ENCODE assay signal across 21 cellular contexts in genomic region chr7:17907014-17907413, GRCh38. TPM values are rescaled to one million over a fixed set of nuclear protein-coding genes. Genes with fewer than 3 reads are reported as not detected.
DNase-seq lines count a peak whose midpoint lies in the region; ATAC-seq, FAIRE-seq and TF ChIP-seq lines count a peak whose summit lies in the region.
"Had no signal": no experiment of that assay in that cellular context is flagged by ENCODE, and none has a peak within 500 bp of the region (broad histone marks: within the 10 kb centered on the region; RNA-seq: fewer than 3 reads in every experiment).

No MANE protein-coding gene starts in this region.

- no peaks in the 10 kb centered on the region for H3K27me3 Mint-ChIP-seq in activated CD8-positive, alpha-beta T cell treated with anti-CD3 and anti-CD28 coated beads for 36 hours
- H3K27me3 Mint-ChIP-seq in activated CD8-positive, alpha-beta T cell treated with anti-CD3 and anti-CD28 coated beads, Interleukin-2, amount 10 ng/mL, durations not matched to agents 7 days and 5 days (ENCODE audit: low read depth), result no peaks in the 10 kb centered on the region

- H3K4me1 Mint-ChIP-seq in activated CD8-positive, alpha-beta T cell treated with anti-CD3 and anti-CD28 coated beads for 36 hours (ENCODE audit: low read depth), result peaks cover 47% of the 10 kb centered on the region
- peaks cover 13% of the 10 kb centered on the region for H3K4me1 Mint-ChIP-seq in activated CD8-positive, alpha-beta T cell treated with anti-CD3 and anti-CD28 coated beads, Interleukin-2, amount 10 ng/mL, durations not matched to agents 7 days and 5 days (ENCODE audit: low read depth)

- peaks cover 0 to 6% of the 10 kb centered on the region in 2 donors for H3K4me1 ChIP-seq in small intestine (ENCODE audit: control insufficient read depth in 2 of 2, insufficient read depth in 1 of 2, low read depth in 1 of 2, low read length in 1 of 2)

- ATAC-seq in activated CD8-positive, alpha-beta T cell treated with anti-CD3 and anti-CD28 coated beads for 36 hours, result no peak
- ATAC-seq in activated CD8-positive, alpha-beta T cell treated with anti-CD3 and anti-CD28 coated beads, Interleukin-2, amount 10 ng/mL, durations not matched to agents 7 days and 5 days, result no peak
- ATAC-seq in GM18502 (IDR thresholded peaks at IDR 0.05; ENCODE audit: poor library complexity, unreplicated experiment), result no peak
- ATAC-seq: HCT116 had no signal

- H3K27me3 ChIP-seq in small intestine (ENCODE audit: control insufficient read depth in 2 of 2, insufficient read depth in 2 of 2, low read length in 2 of 2), result no peaks in the 10 kb centered on the region
- no peaks in the 10 kb centered on the region for H3K27me3 ChIP-seq in H7 (ENCODE audit: control insufficient read depth, insufficient read depth, low read length)

- FAIRE-seq in small intestine (lab: Jason Lieb, UNC), result no peak

- POLR2A ChIA-PET in activated CD8-positive, alpha-beta T cell treated with anti-CD3 and anti-CD28 coated beads for 36 hours (lab: Charles Lee), result no interaction called here
- POLR2A ChIA-PET in activated CD8-positive, alpha-beta T cell treated with anti-CD3 and anti-CD28 coated beads, Interleukin-2, amount 10 ng/mL, durations not matched to agents 7 days and 5 days (lab: Charles Lee), result no interaction called here

- H3K27ac Mint-ChIP-seq in activated CD8-positive, alpha-beta T cell treated with anti-CD3 and anti-CD28 coated beads for 36 hours, result peak overlapping the region; percentile 11
- H3K27ac Mint-ChIP-seq in activated CD8-positive, alpha-beta T cell treated with anti-CD3 and anti-CD28 coated beads, Interleukin-2, amount 10 ng/mL, durations not matched to agents 7 days and 5 days, result no peak overlapping the region

- TF ChIP-seq CTCF in activated CD8-positive, alpha-beta T cell treated with anti-CD3 and anti-CD28 coated beads for 36 hours (IDR thresholded peaks at IDR 0.05), result no peak
- no peak for TF ChIP-seq CTCF in foreskin fibroblast (IDR thresholded peaks at IDR 0.05; ENCODE audit: low read depth, low read length)

- no peak overlapping the region for H3K4me3 Mint-ChIP-seq in activated CD8-positive, alpha-beta T cell treated with anti-CD3 and anti-CD28 coated beads for 36 hours
- H3K4me3 Mint-ChIP-seq in activated CD8-positive, alpha-beta T cell treated with anti-CD3 and anti-CD28 coated beads, Interleukin-2, amount 10 ng/mL, durations not matched to agents 7 days and 5 days, result no peak overlapping the region

- 94 to 100% (median 96%) methylated on average over 1 of the region's 1 CpG for WGBS in small intestine, 3 donors

- H3K9me3 ChIP-seq in small intestine (ENCODE audit: control insufficient read depth, low read depth), result no peaks in the 10 kb centered on the region

- peaks cover 32% of the 10 kb centered on the region for H3K36me3 Mint-ChIP-seq in activated CD8-positive, alpha-beta T cell treated with anti-CD3 and anti-CD28 coated beads for 36 hours (ENCODE audit: low read depth)
- peaks cover 15% of the 10 kb centered on the region for H3K36me3 Mint-ChIP-seq in activated CD8-positive, alpha-beta T cell treated with anti-CD3 and anti-CD28 coated beads, Interleukin-2, amount 10 ng/mL, durations not matched to agents 7 days and 5 days (ENCODE audit: low read depth)

- peaks cover 10% of the 10 kb centered on the region for H3K9me3 Mint-ChIP-seq in activated CD8-positive, alpha-beta T cell treated with anti-CD3 and anti-CD28 coated beads for 36 hours
- peaks cover 5% of the 10 kb centered on the region for H3K9me3 Mint-ChIP-seq in activated CD8-positive, alpha-beta T cell treated with anti-CD3 and anti-CD28 coated beads, Interleukin-2, amount 10 ng/mL, durations not matched to agents 7 days and 5 days (ENCODE audit: insufficient read depth)

- H3K36me3 ChIP-seq in small intestine (ENCODE audit: control insufficient read depth in 2 of 2, insufficient read depth in 2 of 2, low read length in 2 of 2) (no peaks in the 10 kb centered on the region), H7 (replicated peaks; ENCODE audit: control insufficient read depth, insufficient read depth, low read length) (no peaks in the 10 kb centered on the region)
- H3K36me3 ChIP-seq: left ventricle myocardium inferior had no signal

- intact Hi-C loops in activated CD8-positive, alpha-beta T cell treated with anti-CD3 and anti-CD28 coated beads for 36 hours (cut with micrococcal nuclease), result no loop called here

- DNase-seq in activated CD8-positive, alpha-beta T cell treated with anti-CD3 and anti-CD28 coated beads for 36 hours, result no peak
- no peak for DNase-seq in activated CD8-positive, alpha-beta T cell treated with anti-CD3 and anti-CD28 coated beads, Interleukin-2, amount 10 ng/mL, durations not matched to agents 7 days and 5 days
- DNase-seq in RKO (ENCODE audit: low spot score) (peak; percentile 47), foreskin fibroblast (peak; percentile 6 to 7), small intestine (peak; percentile 18), H7 (no peak), GM19240 (ENCODE audit: insufficient read length, low spot score) (no peak)
- DNase-seq: 8988T; activated CD4-positive, alpha-beta T cell treated with anti-CD3 and anti-CD28 coated beads for 4 hours; activated CD8-positive, alpha-beta memory T cell treated with anti-CD3 and anti-CD28 coated beads, Interleukin-2, amount 50 U/mL, for 4 hours; activated effector memory CD4-positive, alpha-beta T cell treated with anti-CD3 and anti-CD28 coated beads, Interleukin-2, amount 50 U/mL, for 16 hours; COR-L47; erythroblast; left ventricle myocardium inferior; NCI-H187; NCI-H2227 treated with DMSO at 0.1 percent for 48 hours; NCI-H82; SHP77 treated with DMSO at 0.1 percent for 48 hours; stimulated activated CD4-positive, alpha-beta T cell treated with anti-CD3 and anti-CD28 coated beads, Interleukin-4, amount 100 ng/mL, for 4 hours had no signal

- H3K27ac ChIP-seq in small intestine (ENCODE audit: low read depth in 1 of 2, low read length in 1 of 2), result no peak overlapping the region
- H3K27ac ChIP-seq: left ventricle myocardium inferior had no signal

- CTCF ChIA-PET in activated CD8-positive, alpha-beta T cell treated with anti-CD3 and anti-CD28 coated beads for 36 hours (lab: Charles Lee), result no interaction called here
- CTCF ChIA-PET in activated CD8-positive, alpha-beta T cell treated with anti-CD3 and anti-CD28 coated beads, Interleukin-2, amount 10 ng/mL, durations not matched to agents 7 days and 5 days (lab: Charles Lee), result no interaction called here

- H3K4me3 ChIP-seq in foreskin fibroblast (ENCODE audit: low read depth in 1 of 2, low read length in 2 of 2) (no peak overlapping the region), small intestine (ENCODE audit: low read depth in 1 of 2, low read length in 2 of 2) (no peak overlapping the region), H7 (ENCODE audit: insufficient read depth, low read depth, low read length) (no peak overlapping the region)
- H3K4me3 ChIP-seq: left ventricle myocardium inferior had no signal

RNA-seq across cellular contexts. Expression of gene SNX13, which starts 33.3 kb away (rescaled TPM):
- 10 to 100 TPM; 20.7 to 24.1 TPM for total RNA-seq in activated CD8-positive, alpha-beta T cell treated with anti-CD3 and anti-CD28 coated beads for 36 hours
- 10 to 100 TPM; 24.2 to 24.5 TPM for total RNA-seq in activated CD8-positive, alpha-beta T cell treated with anti-CD3 and anti-CD28 coated beads, Interleukin-2, amount 10 ng/mL, durations not matched to agents 7 days and 5 days
- 1 to 10 TPM; 5.7 to 9.4 (median 5.8) TPM for polyA plus RNA-seq in small intestine
- 17.8 and 25.2 TPM in 2 replicates for total RNA-seq in H7 (2014; rRNA removed; shearing (Covaris generic))

Comparison
In these comparisons a context has a peak if more than half of its experiments do, and no peak if none do; other contexts are left out.
1. DNase-seq: peak in RKO (single experiment), foreskin fibroblast (2 of 2) and small intestine (single experiment); none in activated CD8-positive, alpha-beta T cell treated with anti-CD3 and anti-CD28 coated beads for 36 hours (single experiment), activated CD8-positive, alpha-beta T cell treated with anti-CD3 and anti-CD28 coated beads, Interleukin-2, amount 10 ng/mL, durations not matched to agents 7 days and 5 days (single experiment), H7 (single experiment) and GM19240 (single experiment).